8 cellular contexts compared by ENCODE assay signal in genomic region chr12:132687211-132688164, GRCh38. TPM values are rescaled to one million over a fixed set of nuclear protein-coding genes. Genes with fewer than 3 reads are reported as not detected.
DNase-seq lines count a peak whose midpoint lies in the region; ATAC-seq and TF ChIP-seq lines count a peak whose summit lies in the region.

Gene POLE, minus strand, starts transcription at chr12:132687342. Its CDS starts 27 bp downstream, at chr12:132687315.
Gene PXMP2, plus strand, starts transcription at chr12:132687587. Its CDS starts 84 bp downstream, at chr12:132687671.

- H4K20me1 ChIP-seq in PC-3 (ENCODE audit: low read length): peaks cover 16% of the 10 kb centered on the region; the same call in 1 of the 2 replicates

- H3K4me3 ChIP-seq in PC-3 (ENCODE audit: low read length): peak within 1 kb of the TSS; percentile 81
- peak within 1 kb of the TSS; percentile 58 to 74 for H3K4me3 ChIP-seq in mucosa of rectum (ENCODE audit: low read length in 2 of 2)

- H3K9ac ChIP-seq in PC-3 (ENCODE audit: low read length): peak within 1 kb of the TSS; percentile 91
- H3K9ac ChIP-seq in mucosa of rectum (ENCODE audit: low read depth in 1 of 2, low read length in 2 of 2): peak within 1 kb of the TSS; percentile 32 to 81

- H3K9me2 ChIP-seq in PC-3 (replicated peaks; ENCODE audit: low read length): no peaks in the 10 kb centered on the region

- peak; percentile 96 for ATAC-seq in GM21723 (IDR thresholded peaks at IDR 0.05; ENCODE audit: unreplicated experiment)
- ATAC-seq in PC-3: peak; percentile 94

- H3K4me1 ChIP-seq in PC-3 (ENCODE audit: insufficient read depth, low read length) (peaks cover 16% of the 10 kb centered on the region), mucosa of rectum (ENCODE audit: control insufficient read depth in 2 of 2, insufficient read depth in 2 of 2, low read length in 2 of 2) (peaks cover 10% of the 10 kb centered on the region in 2 donors)

- no peaks in the 10 kb centered on the region for H3K27me3 ChIP-seq in PC-3 (ENCODE audit: low read length)
- no peaks in the 10 kb centered on the region for H3K27me3 ChIP-seq in mucosa of rectum (ENCODE audit: control insufficient read depth in 2 of 2, insufficient read depth in 2 of 2, low read length in 2 of 2)

- H3F3A ChIP-seq in PC-3 (ENCODE audit: low read length, unreplicated experiment): no peaks in the 10 kb centered on the region

- TF ChIP-seq CTCF in PC-3 (conservative IDR thresholded peaks at IDR 0.05; ENCODE audit: low read depth, low read length): no peak

- DNase-seq in DMS53 treated with DMSO at 0.1 percent for 48 hours (lab: John Stamatoyannopoulos, UW; ENCODE audit: unreplicated experiment): peak; percentile 82
- peak; percentile 98 for DNase-seq in KBM-7
- DNase-seq in PC-3: peak; percentile 99
- peak; percentile 90 for DNase-seq in activated T-cell treated with anti-CD3 and anti-CD28 coated beads for 4 hours
- DNase-seq in erythroblast (lab: John Stamatoyannopoulos, UW): peak; percentile 95 to 98
- DNase-seq in stimulated activated CD8-positive, alpha-beta memory T cell treated with anti-CD3 and anti-CD28 coated beads, Interleukin-4, amount 100 ng/mL, for 4 hours (ENCODE audit: low read depth in 2 of 2, low spot score in 1 of 2): peak; percentile 82 to 86

- CTCF ChIA-PET in PC-3 (lab: Charles Lee): no interaction called here

- no TSS peak for BruUV-seq in PC-3 (replicated peaks; lab: Mats Ljungman, UMichigan)

- peak within 1 kb of the TSS; percentile 71 for H2AFZ ChIP-seq in PC-3 (ENCODE audit: low read length)

- in situ Hi-C loops in KBM-7 (cut with MboI; ENCODE audit: low pct_unique_long_range_greater_than_20kb, low sequenced_read_pairs): no loop called here

- peaks cover 34% of the 10 kb centered on the region for H3K79me2 ChIP-seq in PC-3 (ENCODE audit: low read length)

- H3K36me3 ChIP-seq in PC-3 (ENCODE audit: low read depth, low read length) (peaks cover 11% of the 10 kb centered on the region; the same call in 1 of the 2 replicates), mucosa of rectum (ENCODE audit: control insufficient read depth in 2 of 2, insufficient read depth in 2 of 2, low read length in 2 of 2) (peaks cover 4 to 5% of the 10 kb centered on the region in 2 donors)

- intact Hi-C loops in PC-3 (cut with micrococcal nuclease): loop anchor here (5.0 kb wide), 1 partner anchor 75 kb away; the partner anchor contains the start of gene ANKLE2

- peak; percentile 80 for TF ChIP-seq POLR2A in erythroblast (IDR thresholded peaks at IDR 0.05; ENCODE audit: low read length)

- POLR2A ChIA-PET in PC-3 (lab: Charles Lee; ENCODE audit: unreplicated experiment): no interaction called here

- H3K4me2 ChIP-seq in PC-3 (ENCODE audit: low read length): peak within 1 kb of the TSS; percentile 88

- H3K27ac ChIP-seq in PC-3 (ENCODE audit: low read length) (no peak within 1 kb of the TSS), mucosa of rectum (ENCODE audit: low read depth in 2 of 2, low read length in 2 of 2) (peak within 1 kb of the TSS; percentile 68 to 74)

- H3K9me3 ChIP-seq in PC-3 (ENCODE audit: low read length): no peaks in the 10 kb centered on the region
- H3K9me3 ChIP-seq in mucosa of rectum (ENCODE audit: control insufficient read depth in 2 of 2, low read length in 2 of 2): no peaks in the 10 kb centered on the region

RNA-seq across cellular contexts. Expression of gene POLE, which starts in this region (rescaled TPM):
- 91.7 and 96.1 TPM in 2 replicates for total RNA-seq in PC-3 (2014; rRNA removed)

RNA-seq across cellular contexts. Expression of gene PXMP2, which starts in this region (rescaled TPM):
- total RNA-seq in PC-3 (2014; rRNA removed): 38.6 and 42.7 TPM in 2 replicates
